ENCODE assay signal across 14 cellular contexts in genomic region chr6:37100740-37101139, GRCh38.
DNase-seq lines count a peak whose midpoint lies in the region; ATAC-seq and TF ChIP-seq lines count a peak whose summit lies in the region.
"Had no signal": no experiment of that assay in that cellular context is flagged by ENCODE, and none has a peak within 500 bp of the region (broad histone marks: within the 10 kb centered on the region; RNA-seq: fewer than 3 reads in every experiment).

No MANE protein-coding gene starts in this region.

- peaks cover 0 to 2% (median 0%) of the 10 kb centered on the region in 7 donors for H3K9me3 Mint-ChIP-seq in CD14-positive monocyte
- H3K9me3 Mint-ChIP-seq in HFFc6: no peaks in the 10 kb centered on the region
- H3K9me3 Mint-ChIP-seq in brain: peaks cover 0 to 4% (median 0%) of the 10 kb centered on the region in 5 experiments
- no peaks in the 10 kb centered on the region for H3K9me3 Mint-ChIP-seq in neural progenitor cell
- H3K9me3 Mint-ChIP-seq in Calu3 (ENCODE audit: low read depth, unreplicated experiment): no peaks in the 10 kb centered on the region
- H3K9me3 Mint-ChIP-seq: activated naive CD8-positive, alpha-beta T cell treated with anti-CD3 and anti-CD28 coated beads, Interleukin-2, amount 50 U/mL, for 24 hours; activated T-helper 17 cell treated with anti-CD3 and anti-CD28 coated beads, Interleukin-2, amount 50 U/mL, for 72 hours had no signal

- H3K4me1 ChIP-seq in neural progenitor cell: peaks cover 37% of the 10 kb centered on the region
- H3K4me1 ChIP-seq in mucosa of descending colon (ENCODE audit: low read depth): peaks cover 29% of the 10 kb centered on the region

- H3K4me2 ChIP-seq in neural progenitor cell: no peak overlapping the region

- H3K36me3 Mint-ChIP-seq in CD14-positive monocyte (peaks cover 3% of the 10 kb centered on the region in 2 donors), HFFc6 (ENCODE audit: low read depth) (no peaks in the 10 kb centered on the region), brain (no peaks in the 10 kb centered on the region), neural progenitor cell (no peaks in the 10 kb centered on the region), Calu3 (ENCODE audit: insufficient read depth, unreplicated experiment) (peaks cover 15% of the 10 kb centered on the region)

- H3K4me1 Mint-ChIP-seq in CD14-positive monocyte (peaks cover 60% of the 10 kb centered on the region), HFFc6 (ENCODE audit: low read depth) (peaks cover 21% of the 10 kb centered on the region), brain (peaks cover 52% of the 10 kb centered on the region), neural progenitor cell (peaks cover 51% of the 10 kb centered on the region), Calu3 (ENCODE audit: low read depth, unreplicated experiment) (peaks cover 41% of the 10 kb centered on the region)

- CTCF ChIA-PET in Calu3 (lab: Charles Lee): interaction anchor here (0.6 to 0.7 kb wide), 2 partner anchors 27 to 116 kb away, joined by 4 to 6 read pairs; no protein-coding TSS in a partner anchor

- no peaks in the 10 kb centered on the region for H3K79me2 ChIP-seq in neural progenitor cell (ENCODE audit: low read depth)

- H3K9me3 ChIP-seq in neural progenitor cell (ENCODE audit: low read depth) (no peaks in the 10 kb centered on the region), mucosa of descending colon (no peaks in the 10 kb centered on the region)
- H3K9me3 ChIP-seq: MG63 had no signal

- no peak overlapping the region for H3K9ac ChIP-seq in neural progenitor cell

- no TSS peak for BruUV-seq in Calu3 (replicated peaks; lab: Mats Ljungman, UMichigan)

- H3K27ac ChIP-seq in neural progenitor cell: no peak overlapping the region
- H3K27ac ChIP-seq: SK-N-MC had no signal

- peaks cover 41% of the 10 kb centered on the region for H3F3A ChIP-seq in neural progenitor cell (ENCODE audit: low read depth)

- H2AFZ ChIP-seq in neural progenitor cell (replicated peaks): no peak overlapping the region

- peaks cover 3% of the 10 kb centered on the region for H4K20me1 ChIP-seq in neural progenitor cell (ENCODE audit: low read depth)

- no peak overlapping the region for H3K4me3 Mint-ChIP-seq in CD14-positive monocyte
- H3K4me3 Mint-ChIP-seq in HFFc6: no peak overlapping the region
- no peak overlapping the region for H3K4me3 Mint-ChIP-seq in brain
- H3K4me3 Mint-ChIP-seq in neural progenitor cell: peak overlapping the region; percentile 17
- H3K4me3 Mint-ChIP-seq in Calu3 (ENCODE audit: low read depth, unreplicated experiment): no peak overlapping the region
- H3K4me3 Mint-ChIP-seq: activated naive CD8-positive, alpha-beta T cell treated with anti-CD3 and anti-CD28 coated beads, Interleukin-2, amount 50 U/mL, for 24 hours; activated T-helper 17 cell treated with anti-CD3 and anti-CD28 coated beads, Interleukin-2, amount 50 U/mL, for 72 hours had no signal

- DNase-seq in CD14-positive monocyte (ENCODE audit: low spot score) (no peak), HFFc6 (no peak), neural progenitor cell (ENCODE audit: low spot score) (no peak), mucosa of descending colon (no peak), Calu3 (no peak)
- DNase-seq: activated CD4-positive, alpha-beta T cell treated with anti-CD3 and anti-CD28 coated beads for 1 hour; activated naive CD8-positive, alpha-beta T cell treated with anti-CD3 and anti-CD28 coated beads, Interleukin-2, amount 50 U/mL, for 24 hours; MG63; NCI-H748 treated with DMSO at 0.1 percent for 48 hours; stimulated activated CD8-positive, alpha-beta memory T cell treated with anti-CD3 and anti-CD28 coated beads, Interleukin-4, amount 100 ng/mL, for 48 hours had no signal

- ATAC-seq in GM21423 (IDR thresholded peaks at IDR 0.05; ENCODE audit: unreplicated experiment) (no peak), mucosa of descending colon (no peak)
- ATAC-seq: activated naive CD8-positive, alpha-beta T cell treated with anti-CD3 and anti-CD28 coated beads, Interleukin-2, amount 50 U/mL, for 24 hours; activated T-helper 17 cell treated with anti-CD3 and anti-CD28 coated beads, Interleukin-2, amount 50 U/mL, for 72 hours had no signal

- no peak overlapping the region for H3K4me3 ChIP-seq in neural progenitor cell
- H3K4me3 ChIP-seq in mucosa of descending colon: no peak overlapping the region
- H3K4me3 ChIP-seq: MG63, SK-N-MC had no signal

- H3K27me3 Mint-ChIP-seq in CD14-positive monocyte (ENCODE audit: low read depth in 3 of 3) (peaks cover 0 to 1% (median 0%) of the 10 kb centered on the region in 3 donors), HFFc6 (ENCODE audit: insufficient read depth) (peaks cover 2% of the 10 kb centered on the region), brain (peaks cover 11% of the 10 kb centered on the region), neural progenitor cell (ENCODE audit: insufficient read depth, low read depth) (peaks cover 15% of the 10 kb centered on the region), Calu3 (ENCODE audit: unreplicated experiment) (no peaks in the 10 kb centered on the region)
- H3K27me3 Mint-ChIP-seq: activated naive CD8-positive, alpha-beta T cell treated with anti-CD3 and anti-CD28 coated beads, Interleukin-2, amount 50 U/mL, for 24 hours; activated T-helper 17 cell treated with anti-CD3 and anti-CD28 coated beads, Interleukin-2, amount 50 U/mL, for 72 hours had no signal

- no peaks in the 10 kb centered on the region for H3K27me3 ChIP-seq in neural progenitor cell
- H3K27me3 ChIP-seq: MG63 had no signal

- H3K27ac Mint-ChIP-seq in CD14-positive monocyte (peak overlapping the region; percentile 53 to 97 (median 81)), HFFc6 (peak overlapping the region; percentile 60; the same call in 1 of the 2 replicates), brain (peak overlapping the region in 4 of 5 experiments; percentile 24 to 99 (median 70)), neural progenitor cell (peak overlapping the region; percentile 76), Calu3 (ENCODE audit: unreplicated experiment) (no peak overlapping the region)
- H3K27ac Mint-ChIP-seq: activated naive CD8-positive, alpha-beta T cell treated with anti-CD3 and anti-CD28 coated beads, Interleukin-2, amount 50 U/mL, for 24 hours had no signal

- no peaks in the 10 kb centered on the region for H3K36me3 ChIP-seq in neural progenitor cell
- H3K36me3 ChIP-seq in mucosa of descending colon (ENCODE audit: low read depth): no peaks in the 10 kb centered on the region
- H3K36me3 ChIP-seq: MG63 had no signal

- no peak for TF ChIP-seq CTCF in CD14-positive monocyte (IDR thresholded peaks at IDR 0.05)
- TF ChIP-seq CTCF in HFFc6 (IDR thresholded peaks at IDR 0.05): 0 out of 2 replicates have a peak, but pooled peaks have one; percentile 24
- TF ChIP-seq CTCF in brain (conservative IDR thresholded peaks at IDR 0.05): no peak
- TF ChIP-seq CTCF in neural progenitor cell (IDR thresholded peaks at IDR 0.05): no peak
- TF ChIP-seq CTCF in mucosa of descending colon (IDR thresholded peaks at IDR 0.05): no peak
- TF ChIP-seq CTCF in Calu3 (IDR thresholded peaks at IDR 0.05; ENCODE audit: unreplicated experiment): no peak

- intact Hi-C loops in CD14-positive monocyte (cut with micrococcal nuclease): loop anchor here in 1 of 2 donors (10.0 kb wide), 1 partner anchor 64 kb away; no protein-coding TSS in a partner anchor
- intact Hi-C loops in mucosa of descending colon (cut with DNase I, micrococcal nuclease): no loop called here
- intact Hi-C loops in Calu3 (cut with micrococcal nuclease; ENCODE audit: unreplicated experiment): loop anchor here (5.0 kb wide), 2 partner anchors 43 to 107 kb away; no protein-coding TSS in a partner anchor
